In genomic region chr13:52447815-52448552, GRCh38 we compare ENCODE assay signal across 12 cellular contexts. TPM values are rescaled to one million over a fixed set of nuclear protein-coding genes. Genes with fewer than 3 reads are reported as not detected.
DNase-seq lines count a peak whose midpoint lies in the region; ATAC-seq and TF ChIP-seq lines count a peak whose summit lies in the region.
"Had no signal": no experiment of that assay in that cellular context is flagged by ENCODE, and none has a peak within 500 bp of the region (broad histone marks: within the 10 kb centered on the region; RNA-seq: fewer than 3 reads in every experiment).

No MANE protein-coding gene starts in this region.

- H3K9me3 Mint-ChIP-seq in nephron: no peaks in the 10 kb centered on the region
- H3K9me3 Mint-ChIP-seq: dendritic cell treated with granulocyte-macrophage colony-stimulating factor and Interleukin-4, amounts not matched to agents 40 ng/mL and 50 ng/mL, for 4 days had no signal

- H4K20me1 ChIP-seq in Loucy (ENCODE audit: insufficient read depth, low read length, poor library complexity, severe bottlenecking): peaks cover 41% of the 10 kb centered on the region

- peak overlapping the region in 2 of 3 experiments; percentile 36 to 88 for H3K4me3 Mint-ChIP-seq in nephron

- H3K36me3 ChIP-seq in Loucy (ENCODE audit: insufficient read depth, low read length) (peaks cover 4% of the 10 kb centered on the region; the same call in 1 of the 2 replicates), H7 (replicated peaks; ENCODE audit: control insufficient read depth, insufficient read depth, low read length) (no peaks in the 10 kb centered on the region; the same call in 1 of the 2 replicates)

- peaks cover 19% of the 10 kb centered on the region for H3K4me1 Mint-ChIP-seq in nephron

- peaks cover 2% of the 10 kb centered on the region for H3K27me3 Mint-ChIP-seq in nephron (ENCODE audit: low read depth)
- H3K27me3 Mint-ChIP-seq: dendritic cell treated with granulocyte-macrophage colony-stimulating factor and Interleukin-4, amounts not matched to agents 40 ng/mL and 50 ng/mL, for 4 days had no signal

- H3K4me3 ChIP-seq in Loucy (ENCODE audit: low read length, poor library complexity, severe bottlenecking) (peak overlapping the region; percentile 78), H7 (ENCODE audit: insufficient read depth, low read depth, low read length) (no peak overlapping the region)

- H3K27ac Mint-ChIP-seq in nephron: no peak overlapping the region

- peak; percentile 0 for DNase-seq in DMS114 treated with DMSO at 0.1 percent for 48 hours (lab: John Stamatoyannopoulos, UW; ENCODE audit: unreplicated experiment)
- DNase-seq in cerebellar cortex (ENCODE audit: low spot score): peak; percentile 29
- DNase-seq in epidermal melanocyte (ENCODE audit: insufficient read length, low spot score): no peak
- no peak for DNase-seq in H7
- DNase-seq: activated gamma-delta T cell treated with Interleukin-2 at 50 U/mL for 16 hours, hippocampal formation, NCI-H226, SIG-M5 had no signal

- H2AFZ ChIP-seq in Loucy (ENCODE audit: low read length): no peak overlapping the region

- peaks cover 37% of the 10 kb centered on the region for H3K4me1 ChIP-seq in Loucy (ENCODE audit: insufficient read depth, low read length, poor library complexity, severe bottlenecking)

- TF ChIP-seq CTCF in Loucy (conservative IDR thresholded peaks at IDR 0.05; ENCODE audit: low read length) (no peak), nephron (IDR thresholded peaks at IDR 0.05; ENCODE audit: unreplicated experiment in 3 of 3) (no peak)

- no peaks in the 10 kb centered on the region for H3K9me2 ChIP-seq in Loucy (replicated peaks; ENCODE audit: low read depth, low read length)

- peaks cover 6% of the 10 kb centered on the region for H3K36me3 Mint-ChIP-seq in nephron (ENCODE audit: low read depth)

- H3K9ac ChIP-seq in Loucy (ENCODE audit: low read depth, low read length, poor library complexity, severe bottlenecking): peak overlapping the region; percentile 79

- ATAC-seq in GM18511 (IDR thresholded peaks at IDR 0.05; ENCODE audit: unreplicated experiment): no peak

- peak overlapping the region; percentile 89 for H3K4me2 ChIP-seq in Loucy (ENCODE audit: low read depth, low read length, poor library complexity, severe bottlenecking)

- H3K79me2 ChIP-seq in Loucy (ENCODE audit: insufficient read depth, low read length): peaks cover 66% of the 10 kb centered on the region

- no peaks in the 10 kb centered on the region for H3K9me3 ChIP-seq in Loucy (ENCODE audit: insufficient read depth, low read depth, low read length)

- no peaks in the 10 kb centered on the region; the same call in 1 of the 2 replicates for H3F3A ChIP-seq in Loucy (ENCODE audit: low read depth)

- H3K27me3 ChIP-seq in Loucy (ENCODE audit: insufficient read depth, low read length, poor library complexity, severe bottlenecking): no peaks in the 10 kb centered on the region
- H3K27me3 ChIP-seq in H7 (ENCODE audit: control insufficient read depth, insufficient read depth, low read length): no peaks in the 10 kb centered on the region

RNA-seq across cellular contexts. Expression of gene VPS36, which starts 2.5 kb away (rescaled TPM):
- total RNA-seq in H7 (2014; rRNA removed; shearing (Covaris generic)): 13.8 and 21.3 TPM in 2 replicates

RNA-seq across cellular contexts. Expression of gene CKAP2, which starts 7.3 kb away (rescaled TPM):
- total RNA-seq in H7 (2014; rRNA removed; shearing (Covaris generic)): 35.8 and 55.8 TPM in 2 replicates

RNA-seq across cellular contexts. Expression of gene THSD1, which starts 42.0 kb away (rescaled TPM):
- 0.07 TPM in 2 replicates for total RNA-seq in H7 (2014; rRNA removed; shearing (Covaris generic))

Comparison
In these comparisons a context has a peak if more than half of its experiments do, and no peak if none do; other contexts are left out.
1. DNase-seq: peak in DMS114 treated with DMSO at 0.1 percent for 48 hours (single experiment) and cerebellar cortex (single experiment); none in epidermal melanocyte (single experiment) and H7 (single experiment).